18 cellular contexts compared by ENCODE assay signal in the genomic region with DNA sequence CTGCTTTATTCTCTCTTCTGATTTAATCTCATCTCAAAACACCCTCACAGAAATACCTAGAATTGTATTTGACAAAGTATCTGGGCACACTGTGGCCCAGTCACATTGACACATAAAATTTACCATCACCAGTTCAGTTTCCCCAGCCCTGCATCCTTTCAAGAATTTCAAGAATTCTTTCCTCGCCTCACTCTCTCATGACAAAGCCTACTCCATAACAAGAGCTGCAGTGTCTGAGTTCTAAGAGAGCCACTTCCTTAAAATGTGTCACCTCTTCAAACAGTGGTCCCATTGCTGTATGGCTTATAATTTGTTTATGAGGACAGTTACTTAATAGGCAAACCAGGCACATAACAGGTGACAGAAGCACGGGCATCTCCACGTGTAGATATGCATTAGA.
"Had no signal": no experiment of that assay in that cellular context is flagged by ENCODE, and none has a peak within 500 bp of the region (broad histone marks: within the 10 kb centered on the region; RNA-seq: fewer than 3 reads in every experiment).

No MANE protein-coding gene starts in this region.

- H3K79me2 ChIP-seq: hepatocyte had no signal

- DNase-seq: activated CD4-positive, alpha-beta memory T cell treated with anti-CD3 and anti-CD28 coated beads for 36 hours; activated CD8-positive, alpha-beta memory T cell treated with anti-CD3 and anti-CD28 coated beads, Interleukin-2, amount 10 ng/mL, durations not matched to agents 7 days and 5 days; activated effector memory CD4-positive, alpha-beta T cell treated with Interleukin-2 at 50 U/mL for 16 hours; activated T-cell treated with anti-CD3 and anti-CD28 coated beads, Interleukin-2, amount 50 U/mL, for 4 hours; kidney; mesenchymal stem cell; nucleus accumbens; stimulated activated CD4-positive, alpha-beta T cell treated with anti-CD3 and anti-CD28 coated beads, Interleukin-15, amount 100 ng/mL, for 24 hours; stimulated activated CD4-positive, alpha-beta T cell treated with anti-CD3 and anti-CD28 coated beads, Interleukin-4, amount 100 ng/mL, for 24 hours; stimulated activated naive CD4-positive, alpha-beta T cell treated with Interleukin-2 at 50 U/mL for 16 hours; trophoblast cell; WERI-Rb-1 had no signal

- H2AFZ ChIP-seq: hepatocyte had no signal

- H3K4me2 ChIP-seq: hepatocyte had no signal

- H3K27me3 ChIP-seq: hepatocyte, suprapubic skin had no signal

- H3K27ac ChIP-seq: hepatocyte, skin epidermis, suprapubic skin, WERI-Rb-1 had no signal

- H3K27me3 Mint-ChIP-seq: activated CD4-positive, alpha-beta memory T cell treated with anti-CD3 and anti-CD28 coated beads for 36 hours had no signal

- H3K4me3 Mint-ChIP-seq: activated CD4-positive, alpha-beta memory T cell treated with anti-CD3 and anti-CD28 coated beads for 36 hours; activated CD8-positive, alpha-beta memory T cell treated with anti-CD3 and anti-CD28 coated beads, Interleukin-2, amount 10 ng/mL, durations not matched to agents 7 days and 5 days; activated T-cell treated with anti-CD3 and anti-CD28 coated beads, Interleukin-2, amount 50 U/mL, for 4 hours; natural killer cell treated with Interleukin-12 subunit alpha and Interleukin-12 subunit beta and Interleukin-15 and Interleukin-18, amount 100 ng/mL, for 72 hours had no signal

- H3K4me1 Mint-ChIP-seq: activated CD8-positive, alpha-beta memory T cell treated with anti-CD3 and anti-CD28 coated beads, Interleukin-2, amount 10 ng/mL, durations not matched to agents 7 days and 5 days had no signal

- H3K36me3 ChIP-seq: suprapubic skin, WERI-Rb-1 had no signal

- H3K4me1 ChIP-seq: suprapubic skin had no signal

- H3K9me3 Mint-ChIP-seq: activated CD4-positive, alpha-beta memory T cell treated with anti-CD3 and anti-CD28 coated beads for 36 hours; activated naive CD4-positive, alpha-beta T cell treated with anti-CD3 and anti-CD28 coated beads, Interleukin-2, amount 50 U/mL, for 72 hours; activated T-cell treated with anti-CD3 and anti-CD28 coated beads, Interleukin-2, amount 50 U/mL, for 4 hours; natural killer cell treated with Interleukin-12 subunit alpha and Interleukin-12 subunit beta and Interleukin-15 and Interleukin-18, amount 100 ng/mL, for 72 hours had no signal

- H3K36me3 Mint-ChIP-seq: activated CD4-positive, alpha-beta memory T cell treated with anti-CD3 and anti-CD28 coated beads for 36 hours; activated CD8-positive, alpha-beta memory T cell treated with anti-CD3 and anti-CD28 coated beads, Interleukin-2, amount 10 ng/mL, durations not matched to agents 7 days and 5 days; activated naive CD4-positive, alpha-beta T cell treated with anti-CD3 and anti-CD28 coated beads, Interleukin-2, amount 50 U/mL, for 72 hours; natural killer cell treated with Interleukin-12 subunit alpha and Interleukin-12 subunit beta and Interleukin-15 and Interleukin-18, amount 100 ng/mL, for 72 hours had no signal

- H3K27ac Mint-ChIP-seq: activated CD4-positive, alpha-beta memory T cell treated with anti-CD3 and anti-CD28 coated beads for 36 hours; activated CD8-positive, alpha-beta memory T cell treated with anti-CD3 and anti-CD28 coated beads, Interleukin-2, amount 10 ng/mL, durations not matched to agents 7 days and 5 days; activated naive CD4-positive, alpha-beta T cell treated with anti-CD3 and anti-CD28 coated beads, Interleukin-2, amount 50 U/mL, for 72 hours; natural killer cell treated with Interleukin-12 subunit alpha and Interleukin-12 subunit beta and Interleukin-15 and Interleukin-18, amount 100 ng/mL, for 72 hours had no signal

- H3K9me3 ChIP-seq: suprapubic skin had no signal

- FAIRE-seq: colon, kidney had no signal

- ATAC-seq: activated CD8-positive, alpha-beta memory T cell treated with anti-CD3 and anti-CD28 coated beads, Interleukin-2, amount 10 ng/mL, durations not matched to agents 7 days and 5 days; activated naive CD4-positive, alpha-beta T cell treated with anti-CD3 and anti-CD28 coated beads, Interleukin-2, amount 50 U/mL, for 72 hours; activated T-cell treated with anti-CD3 and anti-CD28 coated beads, Interleukin-2, amount 50 U/mL, for 4 hours; natural killer cell treated with Interleukin-12 subunit alpha and Interleukin-12 subunit beta and Interleukin-15 and Interleukin-18, amount 100 ng/mL, for 72 hours had no signal

- H3K4me3 ChIP-seq: hepatocyte, skin epidermis, suprapubic skin had no signal
